ENCODE assay signal across 8 cellular contexts in the genomic region with DNA sequence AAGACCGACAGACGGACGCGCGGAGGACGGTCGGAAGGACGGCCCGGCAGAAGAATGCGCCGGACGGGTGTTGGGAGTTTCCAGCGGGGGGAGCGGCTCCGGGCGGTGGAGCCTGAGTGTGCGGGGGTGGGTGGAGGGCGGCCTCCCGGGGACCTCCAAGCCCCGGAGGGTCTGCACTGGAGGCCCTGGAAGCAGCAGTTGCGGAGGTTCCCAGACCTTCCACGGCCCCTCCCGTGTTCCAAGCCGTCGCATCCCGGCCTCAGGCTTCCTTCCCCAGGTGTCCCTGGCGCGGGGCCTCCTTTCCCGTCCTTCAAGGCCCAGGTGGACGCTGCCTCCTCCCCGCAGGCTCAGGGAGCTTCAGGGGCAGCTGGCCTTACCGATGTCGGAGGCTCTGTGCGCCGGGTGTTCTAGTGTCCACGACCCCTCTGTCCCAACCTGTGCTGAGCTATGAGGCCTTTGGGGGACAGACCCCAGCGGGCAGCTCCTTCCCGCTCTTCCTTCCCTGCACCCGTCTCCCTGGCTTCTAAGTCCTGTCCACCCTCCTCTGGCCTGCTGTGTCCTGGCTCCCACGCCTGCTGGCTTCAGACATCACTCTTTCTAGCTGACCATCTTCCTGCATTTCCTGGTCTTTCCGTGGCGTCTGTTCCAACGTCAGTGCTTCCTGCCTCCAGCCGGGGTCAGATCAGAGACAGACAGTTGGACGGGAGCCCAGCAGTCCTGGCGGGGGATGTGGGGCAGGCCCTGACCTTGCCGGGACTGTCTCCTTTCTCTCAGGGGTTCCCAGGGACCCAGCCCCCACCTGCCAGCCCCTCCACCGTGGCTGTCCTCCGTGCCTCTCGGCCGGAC. TPM values are rescaled to one million over a fixed set of nuclear protein-coding genes. Genes with fewer than 3 reads are reported as not detected.
DNase-seq lines count a peak whose midpoint lies in the region; ATAC-seq and TF ChIP-seq lines count a peak whose summit lies in the region.

No MANE protein-coding gene starts in this region.

- no peaks in the 10 kb centered on the region for H3K36me3 Mint-ChIP-seq in activated CD4-positive, alpha-beta memory T cell treated with anti-CD3 and anti-CD28 coated beads, Interleukin-2, amount 10 ng/mL, durations not matched to agents 7 days and 5 days (ENCODE audit: low read depth)
- no peaks in the 10 kb centered on the region for H3K36me3 Mint-ChIP-seq in osteocyte (ENCODE audit: unreplicated experiment)

- TF ChIP-seq CTCF in osteocyte (IDR thresholded peaks at IDR 0.05), result no peak

- ATAC-seq in Right ventricle myocardium superior (ENCODE audit: poor library complexity) (peak; percentile 27), HG02938 (IDR thresholded peaks at IDR 0.05; ENCODE audit: unreplicated experiment) (no peak)

- H3K27me3 Mint-ChIP-seq in activated CD4-positive, alpha-beta memory T cell treated with anti-CD3 and anti-CD28 coated beads, Interleukin-2, amount 10 ng/mL, durations not matched to agents 7 days and 5 days, result peaks cover 48% of the 10 kb centered on the region
- H3K27me3 Mint-ChIP-seq in osteocyte (ENCODE audit: unreplicated experiment), result peaks cover 13% of the 10 kb centered on the region

- peaks cover 14% of the 10 kb centered on the region for H3K4me1 Mint-ChIP-seq in activated CD4-positive, alpha-beta memory T cell treated with anti-CD3 and anti-CD28 coated beads, Interleukin-2, amount 10 ng/mL, durations not matched to agents 7 days and 5 days
- H3K4me1 Mint-ChIP-seq in osteocyte (ENCODE audit: unreplicated experiment), result peaks cover 15% of the 10 kb centered on the region

- DNase-seq in EH (ENCODE audit: low read depth) (peak; percentile 54), Right ventricle myocardium superior (peak; percentile 80), osteocyte (ENCODE audit: extremely low spot score, unreplicated experiment) (no peak), NCI-H2171 (lab: John Stamatoyannopoulos, UW) (no peak), NCI-H2029 (lab: John Stamatoyannopoulos, UW) (no peak), NCI-H2227 treated with DMSO at 0.1 percent for 48 hours (lab: John Stamatoyannopoulos, UW) (no peak)
- DNase-seq in activated CD4-positive, alpha-beta memory T cell treated with anti-CD3 and anti-CD28 coated beads, Interleukin-2, amount 10 ng/mL, durations not matched to agents 7 days and 5 days, result no peak

- H3K9me3 Mint-ChIP-seq in activated CD4-positive, alpha-beta memory T cell treated with anti-CD3 and anti-CD28 coated beads, Interleukin-2, amount 10 ng/mL, durations not matched to agents 7 days and 5 days, result no peaks in the 10 kb centered on the region
- H3K9me3 Mint-ChIP-seq in osteocyte (ENCODE audit: unreplicated experiment), result no peaks in the 10 kb centered on the region

- intact Hi-C loops in Right ventricle myocardium superior (cut with DNase I), result loop anchor here (5.0 to 10.0 kb wide), 3 partner anchors 111 to 228 kb away; partner anchors contain the start of gene ENTPD8

- POLR2A ChIA-PET in activated CD4-positive, alpha-beta memory T cell treated with anti-CD3 and anti-CD28 coated beads, Interleukin-2, amount 10 ng/mL, durations not matched to agents 7 days and 5 days (lab: Charles Lee), result interaction anchor here (0.7 kb wide), 1 partner anchor 19 kb away, joined by 3 read pairs; the partner anchor contains the start of gene TOR4A

- H3K27ac Mint-ChIP-seq in activated CD4-positive, alpha-beta memory T cell treated with anti-CD3 and anti-CD28 coated beads, Interleukin-2, amount 10 ng/mL, durations not matched to agents 7 days and 5 days, result no peak overlapping the region
- peak overlapping the region; percentile 29 for H3K27ac Mint-ChIP-seq in osteocyte (ENCODE audit: unreplicated experiment)

- peak overlapping the region; percentile 58 for H3K4me3 Mint-ChIP-seq in activated CD4-positive, alpha-beta memory T cell treated with anti-CD3 and anti-CD28 coated beads, Interleukin-2, amount 10 ng/mL, durations not matched to agents 7 days and 5 days
- peak overlapping the region; percentile 69 for H3K4me3 Mint-ChIP-seq in osteocyte (ENCODE audit: unreplicated experiment)

- CTCF ChIA-PET in activated CD4-positive, alpha-beta memory T cell treated with anti-CD3 and anti-CD28 coated beads, Interleukin-2, amount 10 ng/mL, durations not matched to agents 7 days and 5 days (lab: Charles Lee), result no interaction called here

RNA-seq across cellular contexts. Expression of gene NRARP, which starts 5.6 kb away (rescaled TPM):
- total RNA-seq in activated CD4-positive, alpha-beta memory T cell treated with anti-CD3 and anti-CD28 coated beads, Interleukin-2, amount 10 ng/mL, durations not matched to agents 7 days and 5 days, result under 1 TPM; 0.71 to 0.75 TPM
- total RNA-seq in Right ventricle myocardium superior (4.4 TPM), osteocyte (1.8 and 2.1 TPM in 2 replicates)

RNA-seq across cellular contexts. Expression of gene TOR4A, which starts 18.9 kb away (rescaled TPM):
- total RNA-seq in activated CD4-positive, alpha-beta memory T cell treated with anti-CD3 and anti-CD28 coated beads, Interleukin-2, amount 10 ng/mL, durations not matched to agents 7 days and 5 days, result 10 to 100 TPM; 22.4 to 23.2 TPM
- total RNA-seq in Right ventricle myocardium superior (16.6 TPM), osteocyte (1.2 and 1.9 TPM in 2 replicates)

RNA-seq across cellular contexts. Expression of gene NELFB, which starts 41.3 kb away (rescaled TPM):
- total RNA-seq in activated CD4-positive, alpha-beta memory T cell treated with anti-CD3 and anti-CD28 coated beads, Interleukin-2, amount 10 ng/mL, durations not matched to agents 7 days and 5 days, result 10 to 100 TPM; 58.8 to 59.6 TPM
- total RNA-seq in Right ventricle myocardium superior (39.9 TPM), osteocyte (54.1 and 57.6 TPM in 2 replicates)

RNA-seq across cellular contexts. Expression of gene STPG3, which starts 45.4 kb away (rescaled TPM):
- total RNA-seq in activated CD4-positive, alpha-beta memory T cell treated with anti-CD3 and anti-CD28 coated beads, Interleukin-2, amount 10 ng/mL, durations not matched to agents 7 days and 5 days, result not detected
- total RNA-seq in Right ventricle myocardium superior, result 1.3 TPM
- 0.50 and 0.78 TPM in 2 replicates for total RNA-seq in osteocyte

RNA-seq across cellular contexts. Expression of gene TUBB4B, which starts 55.4 kb away (rescaled TPM):
- total RNA-seq in activated CD4-positive, alpha-beta memory T cell treated with anti-CD3 and anti-CD28 coated beads, Interleukin-2, amount 10 ng/mL, durations not matched to agents 7 days and 5 days, result 100 to 1,000 TPM; 314 to 319 TPM
- total RNA-seq in Right ventricle myocardium superior (515 TPM), osteocyte (132 and 136 TPM in 2 replicates)

Comparison
In these comparisons a context has a peak if more than half of its experiments do, and no peak if none do; other contexts are left out.
1. DNase-seq: peak in EH (single experiment) and Right ventricle myocardium superior (single experiment); none in activated CD4-positive, alpha-beta memory T cell treated with anti-CD3 and anti-CD28 coated beads, Interleukin-2, amount 10 ng/mL, durations not matched to agents 7 days and 5 days (single experiment), osteocyte (single experiment), NCI-H2171 (single experiment), NCI-H2029 (single experiment) and NCI-H2227 treated with DMSO at 0.1 percent for 48 hours (single experiment).